In the genomic region with DNA sequence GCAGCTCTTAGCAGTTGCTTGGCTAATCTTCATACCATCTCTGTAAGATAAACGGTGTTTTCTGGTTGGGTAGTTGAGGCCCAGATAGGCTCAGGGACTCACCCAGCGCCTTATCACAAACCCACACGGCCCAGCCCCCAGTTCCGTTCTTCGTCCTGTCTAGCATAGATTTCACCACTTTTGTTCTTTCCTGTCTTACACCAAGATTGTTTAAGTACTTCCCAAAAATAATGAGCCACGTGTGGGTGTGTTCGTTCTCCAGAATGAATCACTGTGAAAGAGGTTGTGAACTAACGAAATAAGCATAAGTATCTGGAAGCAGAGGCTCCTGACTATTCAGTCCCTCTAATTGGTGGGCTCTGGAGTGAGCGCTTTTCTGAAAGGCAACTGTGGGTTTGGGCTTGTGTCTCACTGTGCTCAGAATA, we compare ENCODE assay signal across 8 cellular contexts. TPM values are rescaled to one million over a fixed set of nuclear protein-coding genes. Genes with fewer than 3 reads are reported as not detected.
A peak's percentile ranks its signal among the peaks of the same experiment; 100 is the strongest.
DNase-seq lines count a peak whose midpoint lies in the region; ATAC-seq and TF ChIP-seq lines count a peak whose summit lies in the region.

No MANE protein-coding gene starts in this region.

- no peaks in the 10 kb centered on the region for H3K27me3 ChIP-seq in CD4-positive, alpha-beta T cell (ENCODE audit: control insufficient read depth, insufficient read depth, low read length)
- no peaks in the 10 kb centered on the region for H3K27me3 ChIP-seq in WERI-Rb-1 (ENCODE audit: insufficient read depth, low read depth, severe bottlenecking)

- H3K9me3 Mint-ChIP-seq in CD4-positive, alpha-beta T cell, result no peaks in the 10 kb centered on the region
- no peaks in the 10 kb centered on the region for H3K9me3 Mint-ChIP-seq in T-helper 2 cell treated with Interferon-gamma antibody and Interleukin-4, amounts not matched to agents 5 μg/mL and 100 μg/mL, for 36 hours
- no peaks in the 10 kb centered on the region for H3K9me3 Mint-ChIP-seq in central memory CD8-positive, alpha-beta T cell
- no peaks in the 10 kb centered on the region for H3K9me3 Mint-ChIP-seq in mesothelial cell of epicardium
- no peaks in the 10 kb centered on the region for H3K9me3 Mint-ChIP-seq in stimulated activated naive CD8-positive, alpha-beta T cell treated with anti-CD3 and anti-CD28 coated beads, Interleukin-15, Interleukin-2, amounts not matched to agents 100 ng/mL and 50 ng/mL, for 24 hours

- DNase-seq in CD4-positive, alpha-beta T cell, result peak in 6 of 10 experiments; percentile 6 to 44 (median 33)
- peak; percentile 86 for DNase-seq in T-helper 2 cell treated with Interferon-gamma antibody and Interleukin-4, amounts not matched to agents 5 μg/mL and 100 μg/mL, for 36 hours (ENCODE audit: low spot score)
- DNase-seq in central memory CD8-positive, alpha-beta T cell (ENCODE audit: low spot score in 2 of 2), result peak in 1 of 2 donors; percentile 56
- DNase-seq in mesothelial cell of epicardium (ENCODE audit: low spot score in 2 of 2, unreplicated experiment in 2 of 2) (no peak), DMS79 treated with DMSO at 0.1 percent for 48 hours (lab: John Stamatoyannopoulos, UW) (no peak), RKO (ENCODE audit: low spot score) (no peak), WERI-Rb-1 (no peak)

- peaks cover 19% of the 10 kb centered on the region for H3K36me3 Mint-ChIP-seq in CD4-positive, alpha-beta T cell (ENCODE audit: low read depth)
- peaks cover 13% of the 10 kb centered on the region for H3K36me3 Mint-ChIP-seq in T-helper 2 cell treated with Interferon-gamma antibody and Interleukin-4, amounts not matched to agents 5 μg/mL and 100 μg/mL, for 36 hours (ENCODE audit: low read depth)
- H3K36me3 Mint-ChIP-seq in central memory CD8-positive, alpha-beta T cell (ENCODE audit: insufficient read depth), result peaks cover 15% of the 10 kb centered on the region
- H3K36me3 Mint-ChIP-seq in mesothelial cell of epicardium, result peaks cover 21% of the 10 kb centered on the region
- peaks cover 20% of the 10 kb centered on the region for H3K36me3 Mint-ChIP-seq in stimulated activated naive CD8-positive, alpha-beta T cell treated with anti-CD3 and anti-CD28 coated beads, Interleukin-15, Interleukin-2, amounts not matched to agents 100 ng/mL and 50 ng/mL, for 24 hours (ENCODE audit: low read depth)

- H3K4me1 Mint-ChIP-seq in CD4-positive, alpha-beta T cell (ENCODE audit: low read depth), result peaks cover 82% of the 10 kb centered on the region
- peaks cover 71% of the 10 kb centered on the region for H3K4me1 Mint-ChIP-seq in T-helper 2 cell treated with Interferon-gamma antibody and Interleukin-4, amounts not matched to agents 5 μg/mL and 100 μg/mL, for 36 hours (ENCODE audit: low read depth)
- peaks cover 63% of the 10 kb centered on the region for H3K4me1 Mint-ChIP-seq in central memory CD8-positive, alpha-beta T cell
- peaks cover 23% of the 10 kb centered on the region for H3K4me1 Mint-ChIP-seq in mesothelial cell of epicardium
- peaks cover 78% of the 10 kb centered on the region for H3K4me1 Mint-ChIP-seq in stimulated activated naive CD8-positive, alpha-beta T cell treated with anti-CD3 and anti-CD28 coated beads, Interleukin-15, Interleukin-2, amounts not matched to agents 100 ng/mL and 50 ng/mL, for 24 hours (ENCODE audit: low read depth)

- POLR2A ChIA-PET in CD4-positive, alpha-beta T cell (lab: Charles Lee), result interaction anchor here (3.2 kb wide), 1 partner anchor 11 kb away, joined by 19 read pairs; no protein-coding TSS in a partner anchor

- peaks cover 30% of the 10 kb centered on the region for H3K36me3 ChIP-seq in WERI-Rb-1

- H3K27ac Mint-ChIP-seq in CD4-positive, alpha-beta T cell, result peak overlapping the region; percentile 67
- H3K27ac Mint-ChIP-seq in T-helper 2 cell treated with Interferon-gamma antibody and Interleukin-4, amounts not matched to agents 5 μg/mL and 100 μg/mL, for 36 hours, result no peak overlapping the region
- H3K27ac Mint-ChIP-seq in central memory CD8-positive, alpha-beta T cell (ENCODE audit: low read depth), result peak overlapping the region; percentile 3
- peak overlapping the region; percentile 21 for H3K27ac Mint-ChIP-seq in mesothelial cell of epicardium
- H3K27ac Mint-ChIP-seq in stimulated activated naive CD8-positive, alpha-beta T cell treated with anti-CD3 and anti-CD28 coated beads, Interleukin-15, Interleukin-2, amounts not matched to agents 100 ng/mL and 50 ng/mL, for 24 hours, result peak overlapping the region; percentile 32

- ATAC-seq in CD4-positive, alpha-beta T cell (ENCODE audit: poor library complexity), result peak; percentile 45
- ATAC-seq in central memory CD8-positive, alpha-beta T cell (replicated peaks; ENCODE audit: extremely low read depth, poor library complexity, severe bottlenecking), result peak; percentile 83

- CTCF ChIA-PET in CD4-positive, alpha-beta T cell (lab: Charles Lee), result interaction anchor here (3.5 kb wide), 1 partner anchor 53 kb away, joined by 17 read pairs; no protein-coding TSS in a partner anchor

- intact Hi-C loops in CD4-positive, alpha-beta T cell (cut with DNase I, micrococcal nuclease), result no loop called here

- H3K27ac ChIP-seq in CD4-positive, alpha-beta T cell (ENCODE audit: low read depth, low read length), result peak overlapping the region; percentile 58
- no peak overlapping the region for H3K27ac ChIP-seq in WERI-Rb-1

- no peaks in the 10 kb centered on the region for H3K27me3 Mint-ChIP-seq in CD4-positive, alpha-beta T cell
- H3K27me3 Mint-ChIP-seq in T-helper 2 cell treated with Interferon-gamma antibody and Interleukin-4, amounts not matched to agents 5 μg/mL and 100 μg/mL, for 36 hours (ENCODE audit: low read depth), result peaks cover 57% of the 10 kb centered on the region
- no peaks in the 10 kb centered on the region for H3K27me3 Mint-ChIP-seq in central memory CD8-positive, alpha-beta T cell
- H3K27me3 Mint-ChIP-seq in mesothelial cell of epicardium (ENCODE audit: low read depth), result no peaks in the 10 kb centered on the region
- no peaks in the 10 kb centered on the region for H3K27me3 Mint-ChIP-seq in stimulated activated naive CD8-positive, alpha-beta T cell treated with anti-CD3 and anti-CD28 coated beads, Interleukin-15, Interleukin-2, amounts not matched to agents 100 ng/mL and 50 ng/mL, for 24 hours

- H3K4me3 Mint-ChIP-seq in CD4-positive, alpha-beta T cell, result peak overlapping the region; percentile 30
- H3K4me3 Mint-ChIP-seq in T-helper 2 cell treated with Interferon-gamma antibody and Interleukin-4, amounts not matched to agents 5 μg/mL and 100 μg/mL, for 36 hours, result peak overlapping the region; percentile 74
- peak overlapping the region; percentile 41 for H3K4me3 Mint-ChIP-seq in central memory CD8-positive, alpha-beta T cell
- no peak overlapping the region for H3K4me3 Mint-ChIP-seq in mesothelial cell of epicardium
- peak overlapping the region; percentile 34 for H3K4me3 Mint-ChIP-seq in stimulated activated naive CD8-positive, alpha-beta T cell treated with anti-CD3 and anti-CD28 coated beads, Interleukin-15, Interleukin-2, amounts not matched to agents 100 ng/mL and 50 ng/mL, for 24 hours

- H3K9me3 ChIP-seq in CD4-positive, alpha-beta T cell (ENCODE audit: control insufficient read depth, low read length), result no peaks in the 10 kb centered on the region
- no peaks in the 10 kb centered on the region for H3K9me3 ChIP-seq in WERI-Rb-1 (ENCODE audit: severe bottlenecking)

- no peak for TF ChIP-seq CTCF in CD4-positive, alpha-beta T cell (IDR thresholded peaks at IDR 0.05)
- TF ChIP-seq CTCF in mesothelial cell of epicardium (IDR thresholded peaks at IDR 0.05; ENCODE audit: unreplicated experiment) (no peak), WERI-Rb-1 (IDR thresholded peaks at IDR 0.05; ENCODE audit: low read depth, low read length) (no peak)

- no peak overlapping the region for H3K4me3 ChIP-seq in WERI-Rb-1 (ENCODE audit: low read depth, low read length)

RNA-seq across cellular contexts. Expression of gene ACVR1B, which starts 21.4 kb away (rescaled TPM):
- 10 to 100 TPM; 14.2 to 14.5 TPM for total RNA-seq in CD4-positive, alpha-beta T cell
- total RNA-seq in mesothelial cell of epicardium, result 31.2 to 31.3 TPM (median 31.2 TPM) in 3 replicates

RNA-seq across cellular contexts. Expression of gene TAMALIN, which starts 33.9 kb away (rescaled TPM):
- total RNA-seq in CD4-positive, alpha-beta T cell, result 100 to 1,000 TPM; 495 to 525 TPM
- total RNA-seq in mesothelial cell of epicardium, result 20.3 to 24.3 TPM (median 22.0 TPM) in 3 replicates

Comparison
In these comparisons a context has a peak if more than half of its experiments do, and no peak if none do; other contexts are left out.
1. DNase-seq: peak in CD4-positive, alpha-beta T cell (6 of 10) and T-helper 2 cell treated with Interferon-gamma antibody and Interleukin-4, amounts not matched to agents 5 μg/mL and 100 μg/mL, for 36 hours (single experiment); none in mesothelial cell of epicardium (0 of 2), DMS79 treated with DMSO at 0.1 percent for 48 hours (single experiment), RKO (single experiment) and WERI-Rb-1 (single experiment).
2. RNA of gene TAMALIN, which starts 33.9 kb away (total RNA-seq): 495 to 525 TPM in CD4-positive, alpha-beta T cell; 20.3 to 24.3 TPM in mesothelial cell of epicardium; every median in the first group is over 10 times any median in the second.